In genomic region chr2:108403494-108403893, GRCh38 we compare ENCODE assay signal across 10 cellular contexts. TPM values are rescaled to one million over a fixed set of nuclear protein-coding genes. Genes with fewer than 3 reads are reported as not detected.
DNase-seq lines count a peak whose midpoint lies in the region; ATAC-seq and TF ChIP-seq lines count a peak whose summit lies in the region.
"Had no signal": no experiment of that assay in that cellular context is flagged by ENCODE, and none has a peak within 500 bp of the region (broad histone marks: within the 10 kb centered on the region; RNA-seq: fewer than 3 reads in every experiment).

No MANE protein-coding gene starts in this region.

- H3K27ac Mint-ChIP-seq in WTC11 = peak overlapping the region; percentile 96
- H3K27ac Mint-ChIP-seq: activated T-helper 1 cell treated with anti-CD3 and anti-CD28 coated beads, Interleukin-12 subunit alpha, Interleukin-12 subunit beta, Interleukin-2, Interleukin-4 antibody, amounts not matched to agents 30 ng/mL and 10 ng/mL and 1 ng/mL, durations not matched to agents 14 hours and 24 hours and 36 hours had no signal

- POLR2A ChIA-PET in WTC11 (lab: Charles Lee) = interaction anchor here (0.9 to 1.0 kb wide), 2 partner anchors 14 to 45 kb away, joined by 4 read pairs; partner anchors contain the start of gene GCC2

- peaks cover 28% of the 10 kb centered on the region for H3K4me1 Mint-ChIP-seq in WTC11

- ATAC-seq in WTC11 = peak; percentile 89
- ATAC-seq in HG02588 (IDR thresholded peaks at IDR 0.05; ENCODE audit: unreplicated experiment) = no peak

- no peak for TF ChIP-seq CTCF in WTC11 (IDR thresholded peaks at IDR 0.05)

- H3K4me3 Mint-ChIP-seq in WTC11 = no peak overlapping the region
- H3K4me3 Mint-ChIP-seq: activated T-helper 1 cell treated with anti-CD3 and anti-CD28 coated beads, Interleukin-12 subunit alpha, Interleukin-12 subunit beta, Interleukin-2, Interleukin-4 antibody, amounts not matched to agents 30 ng/mL and 10 ng/mL and 1 ng/mL, durations not matched to agents 14 hours and 24 hours and 36 hours had no signal

- CTCF ChIA-PET in WTC11 (lab: Charles Lee) = interaction anchor here (0.8 kb wide), 1 partner anchor 20 kb away, joined by 3 read pairs; no protein-coding TSS in a partner anchor

- DNase-seq in H4 (ENCODE audit: low spot score) (peak; percentile 65), WTC11 (ENCODE audit: low spot score) (peak; percentile 65), glomerular visceral epithelial cell (ENCODE audit: extremely low spot score) (peak; percentile 85), smooth muscle cell of the brain vasculature (ENCODE audit: low read depth, low spot score) (peak; percentile 86), NCI-H82 (lab: John Stamatoyannopoulos, UW) (no peak), NCI-H1092 treated with DMSO at 0.1 percent for 48 hours (lab: John Stamatoyannopoulos, UW) (no peak)
- DNase-seq: activated CD4-positive, alpha-beta T cell treated with anti-CD3 and anti-CD28 coated beads for 48 hours; NCI-H2081 had no signal

- no peaks in the 10 kb centered on the region; the same call in none of the 2 replicates for H3K27me3 Mint-ChIP-seq in WTC11 (ENCODE audit: low read depth)

- peaks cover 66% of the 10 kb centered on the region for H3K36me3 Mint-ChIP-seq in WTC11

- peaks cover 76% of the 10 kb centered on the region for H3K9me3 Mint-ChIP-seq in WTC11

TF ChIP-seq in WTC11, 78 proteins besides CTCF, POLR2A, EP300 and RAD21:
- TF ChIP-seq NR1H2 (CRISPR knock-in tag; IDR thresholded peaks at IDR 0.05) = no peak
- TF ChIP-seq SMAD3 (CRISPR knock-in tag; IDR thresholded peaks at IDR 0.05; ENCODE audit: borderline replicate concordance) = no peak
- peak; percentile 72; the same call in 1 of the 2 replicates for TF ChIP-seq TEAD1 (CRISPR knock-in tag; IDR thresholded peaks at IDR 0.05)
- TF ChIP-seq SOX15 (CRISPR knock-in tag; IDR thresholded peaks at IDR 0.05) = no peak
- TF ChIP-seq ZBTB43 (CRISPR knock-in tag; IDR thresholded peaks at IDR 0.05) = 0 out of 2 replicates have a peak, but pooled peaks have one; percentile 34
- no peak for TF ChIP-seq E2F5 (CRISPR knock-in tag; IDR thresholded peaks at IDR 0.05)
- no peak for TF ChIP-seq MLX (CRISPR knock-in tag; IDR thresholded peaks at IDR 0.05)
- peak; percentile 62; the same call in 1 of the 2 replicates for TF ChIP-seq ETV6 (CRISPR knock-in tag; IDR thresholded peaks at IDR 0.05)
- TF ChIP-seq MAX (CRISPR knock-in tag; IDR thresholded peaks at IDR 0.05) = peak; percentile 28; the same call in 1 of the 2 replicates
- TF ChIP-seq FOXP4 (CRISPR knock-in tag; IDR thresholded peaks at IDR 0.05) = peak; percentile 51; the same call in 1 of the 2 replicates

RNA-seq across cellular contexts. Expression of gene SULT1C4, which starts 25.7 kb away (rescaled TPM):
- 0.23 TPM in 1 of 2 replicates, not detected in the other for total RNA-seq in H4 (2014; rRNA removed; shearing (Covaris generic))
- 4.3 to 4.9 TPM (median 4.6 TPM) in 3 replicates for total RNA-seq in WTC11 (2021)
- total RNA-seq: activated T-helper 1 cell treated with anti-CD3 and anti-CD28 coated beads, Interleukin-12 subunit alpha, Interleukin-12 subunit beta, Interleukin-2, Interleukin-4 antibody, amounts not matched to agents 30 ng/mL and 10 ng/mL and 1 ng/mL, durations not matched to agents 14 hours and 24 hours and 36 hours had no signal

RNA-seq across cellular contexts. Expression of gene GCC2, which starts 45.5 kb away (rescaled TPM):
- total RNA-seq in H4 (2014; rRNA removed; shearing (Covaris generic)) = 5.8 and 7.9 TPM in 2 replicates
- total RNA-seq in WTC11 (2021) = 45.1 to 66.5 TPM (median 48.0 TPM) in 3 replicates

Comparison
In these comparisons a context has a peak if more than half of its experiments do, and no peak if none do; other contexts are left out.
1. DNase-seq: peak in H4 (single experiment), WTC11 (single experiment), glomerular visceral epithelial cell (single experiment) and smooth muscle cell of the brain vasculature (single experiment); none in NCI-H82 (single experiment) and NCI-H1092 treated with DMSO at 0.1 percent for 48 hours (single experiment).